14 cellular contexts compared by ENCODE assay signal in genomic region chr14:54529811-54530210, GRCh38. TPM values are rescaled to one million over a fixed set of nuclear protein-coding genes. Genes with fewer than 3 reads are reported as not detected.
DNase-seq lines count a peak whose midpoint lies in the region; ATAC-seq and TF ChIP-seq lines count a peak whose summit lies in the region.
"Had no signal": no experiment of that assay in that cellular context is flagged by ENCODE, and none has a peak within 500 bp of the region (broad histone marks: within the 10 kb centered on the region; RNA-seq: fewer than 3 reads in every experiment).

No MANE protein-coding gene starts in this region.

- DNase-seq in NCI-H1436 (lab: John Stamatoyannopoulos, UW) (peak; percentile 9), NCI-H1436 treated with DMSO at 0.1 percent for 48 hours (lab: John Stamatoyannopoulos, UW) (no peak), RKO (ENCODE audit: low spot score) (peak; percentile 41), fibroblast of mammary gland (ENCODE audit: low read depth) (peak; percentile 70), testis (peak; percentile 28), immature natural killer cell (no peak)
- no peak for DNase-seq in activated naive CD4-positive, alpha-beta T cell treated with anti-CD3 and anti-CD28 coated beads, Interleukin-2, amount 50 U/mL, for 72 hours (ENCODE audit: low spot score in 2 of 2)
- DNase-seq: activated CD8-positive, alpha-beta T cell treated with anti-CD3 and anti-CD28 coated beads for 36 hours; activated gamma-delta T cell; T-helper 9 cell; thyroid gland had no signal

- no peaks in the 10 kb centered on the region for H3K27me3 Mint-ChIP-seq in immature natural killer cell (ENCODE audit: low read depth in 3 of 3)
- H3K27me3 Mint-ChIP-seq: activated CD8-positive, alpha-beta T cell treated with anti-CD3 and anti-CD28 coated beads for 36 hours; memory B cell had no signal

- TF ChIP-seq POLR2A in testis (IDR thresholded peaks at IDR 0.05), result no peak

- H3K36me3 Mint-ChIP-seq in immature natural killer cell, result peaks cover 14 to 24% (median 18%) of the 10 kb centered on the region in 3 donors
- H3K36me3 Mint-ChIP-seq in activated naive CD4-positive, alpha-beta T cell treated with anti-CD3 and anti-CD28 coated beads, Interleukin-2, amount 50 U/mL, for 72 hours, result no peaks in the 10 kb centered on the region

- H3K27me3 ChIP-seq in testis, result no peaks in the 10 kb centered on the region
- H3K27me3 ChIP-seq: thyroid gland had no signal

- TF ChIP-seq CTCF in fibroblast of mammary gland (conservative IDR thresholded peaks at IDR 0.05; ENCODE audit: control insufficient read depth, insufficient read depth, low read depth, low read length), result no peak
- no peak for TF ChIP-seq CTCF in testis (IDR thresholded peaks at IDR 0.05)

- no peaks in the 10 kb centered on the region for H3K9me3 ChIP-seq in testis
- H3K9me3 ChIP-seq: thyroid gland had no signal

- intact Hi-C loops in testis (cut with DNase I; ENCODE audit: low total_unique reads), result no loop called here

- no peaks in the 10 kb centered on the region for H3K4me1 ChIP-seq in testis
- H3K4me1 ChIP-seq: thyroid gland had no signal

- H3K9me3 Mint-ChIP-seq in immature natural killer cell, result no peaks in the 10 kb centered on the region
- no peaks in the 10 kb centered on the region for H3K9me3 Mint-ChIP-seq in activated naive CD4-positive, alpha-beta T cell treated with anti-CD3 and anti-CD28 coated beads, Interleukin-2, amount 50 U/mL, for 72 hours
- H3K9me3 Mint-ChIP-seq: activated CD8-positive, alpha-beta T cell treated with anti-CD3 and anti-CD28 coated beads for 36 hours; memory B cell had no signal

- H3K4me1 Mint-ChIP-seq in immature natural killer cell, result no peaks in the 10 kb centered on the region

- H3K27ac Mint-ChIP-seq in immature natural killer cell, result no peak overlapping the region
- no peak overlapping the region for H3K27ac Mint-ChIP-seq in activated naive CD4-positive, alpha-beta T cell treated with anti-CD3 and anti-CD28 coated beads, Interleukin-2, amount 50 U/mL, for 72 hours
- H3K27ac Mint-ChIP-seq: activated CD8-positive, alpha-beta T cell treated with anti-CD3 and anti-CD28 coated beads for 36 hours; memory B cell had no signal

- 42 to 51% methylated on average over 1 of the region's 1 CpG for WGBS in testis, 2 donors

- H3K36me3 ChIP-seq in testis (ENCODE audit: low read depth, missing control alignments), result no peaks in the 10 kb centered on the region

- ATAC-seq in GM18870 (IDR thresholded peaks at IDR 0.05; ENCODE audit: unreplicated experiment), result no peak
- no peak for ATAC-seq in activated naive CD4-positive, alpha-beta T cell treated with anti-CD3 and anti-CD28 coated beads, Interleukin-2, amount 50 U/mL, for 72 hours
- ATAC-seq: activated CD8-positive, alpha-beta T cell treated with anti-CD3 and anti-CD28 coated beads for 36 hours had no signal

- no peak overlapping the region for H3K4me3 Mint-ChIP-seq in immature natural killer cell
- H3K4me3 Mint-ChIP-seq: activated CD8-positive, alpha-beta T cell treated with anti-CD3 and anti-CD28 coated beads for 36 hours; memory B cell had no signal

- no peak overlapping the region for H3K4me3 ChIP-seq in fibroblast of mammary gland (ENCODE audit: control insufficient read depth, low read depth, low read length)
- no peak overlapping the region for H3K4me3 ChIP-seq in testis
- H3K4me3 ChIP-seq: thyroid gland had no signal

- H3K27ac ChIP-seq in testis, result no peak overlapping the region
- H3K27ac ChIP-seq: RWPE1, thyroid gland had no signal

RNA-seq across cellular contexts. Expression of gene CGRRF1, which starts 20.1 kb away (rescaled TPM):
- total RNA-seq in testis, result 10 to 100 TPM; 29.4 to 31.4 TPM
- polyA plus RNA-seq in testis (ENCODE audit: insufficient read depth, low read depth, low replicate concordance) (79.6 TPM), immature natural killer cell (10 to 100 TPM; 22.4 to 36.0 (median 27.5) TPM)
- 10 to 100 TPM in 1 of 2 donors, 1 to 10 TPM in 1; 8.4 to 17.7 TPM for total RNA-seq in activated naive CD4-positive, alpha-beta T cell treated with anti-CD3 and anti-CD28 coated beads, Interleukin-2, amount 50 U/mL, for 72 hours

RNA-seq across cellular contexts. Expression of gene SAMD4A, which starts 37.1 kb away (rescaled TPM):
- total RNA-seq in testis, result 100 to 1,000 TPM; 103 to 259 TPM
- polyA plus RNA-seq in testis (ENCODE audit: insufficient read depth, low read depth, low replicate concordance), result 369 TPM
- polyA plus RNA-seq in immature natural killer cell, result not detected
- 1 to 10 TPM; 2.3 to 6.8 TPM for total RNA-seq in activated naive CD4-positive, alpha-beta T cell treated with anti-CD3 and anti-CD28 coated beads, Interleukin-2, amount 50 U/mL, for 72 hours

RNA-seq across cellular contexts. Expression of gene GMFB, which starts 41.0 kb away (rescaled TPM):
- total RNA-seq in testis, result 10 to 100 TPM; 32.3 to 43.6 TPM
- polyA plus RNA-seq in testis (ENCODE audit: insufficient read depth, low read depth, low replicate concordance) (19.5 TPM), immature natural killer cell (10 to 100 TPM; 17.9 to 29.1 (median 28.0) TPM)
- 10 to 100 TPM; 21.4 to 29.0 TPM for total RNA-seq in activated naive CD4-positive, alpha-beta T cell treated with anti-CD3 and anti-CD28 coated beads, Interleukin-2, amount 50 U/mL, for 72 hours

Comparison
In these comparisons a context has a peak if more than half of its experiments do, and no peak if none do; other contexts are left out.
1. DNase-seq: peak in NCI-H1436 (single experiment), RKO (single experiment), fibroblast of mammary gland (single experiment) and testis (single experiment); none in NCI-H1436 treated with DMSO at 0.1 percent for 48 hours (single experiment), immature natural killer cell (0 of 3) and activated naive CD4-positive, alpha-beta T cell treated with anti-CD3 and anti-CD28 coated beads, Interleukin-2, amount 50 U/mL, for 72 hours (0 of 2).
2. RNA of gene SAMD4A, which starts 37.1 kb away (total RNA-seq): 103 to 259 TPM in testis; 2.3 to 6.8 TPM in activated naive CD4-positive, alpha-beta T cell treated with anti-CD3 and anti-CD28 coated beads, Interleukin-2, amount 50 U/mL, for 72 hours; every median in the first group is over 10 times any median in the second.